ENCODE assay signal across 1 cellular context in genomic region chr16:74743668-74744299, GRCh38.
TF ChIP-seq lines count a peak whose summit lies in the region.

No MANE protein-coding gene starts in this region.

TF ChIP-seq in HEK293, 187 proteins besides CTCF, POLR2A, EP300 and RAD21 (continued from another document and continues in another):
- TF ChIP-seq ZNF704 (tag by site-specific recombination; IDR thresholded peaks at IDR 0.05) (no peak), ZNF571 (tag by site-specific recombination; IDR thresholded peaks at IDR 0.05) (no peak), ZNF777 (tag by site-specific recombination; IDR thresholded peaks at IDR 0.05; ENCODE audit: borderline replicate concordance) (no peak), TRIM28 (IDR thresholded peaks at IDR 0.05; ENCODE audit: borderline replicate concordance, low read length) (peak; percentile 39; the same call in 1 of the 2 replicates), GLI4 (tag by site-specific recombination; IDR thresholded peaks at IDR 0.05) (0 out of 2 replicates have a peak, but pooled peaks have one; percentile 46), MYNN (tag by site-specific recombination; IDR thresholded peaks at IDR 0.05; ENCODE audit: borderline replicate concordance) (no peak), ZNF223 (tag by site-specific recombination; IDR thresholded peaks at IDR 0.05) (no peak), SP7 (tag by site-specific recombination; IDR thresholded peaks at IDR 0.05) (peak; percentile 84), ZNF600 (tag by site-specific recombination; IDR thresholded peaks at IDR 0.05) (0 out of 2 replicates have a peak, but pooled peaks have one; percentile 35), HOXA7 (CRISPR knock-in tag; IDR thresholded peaks at IDR 0.05; ENCODE audit: borderline replicate concordance) (no peak), YY2 (tag by site-specific recombination; IDR thresholded peaks at IDR 0.05) (no peak; the same call in 1 of the 2 replicates), ZFP3 (tag by site-specific recombination; IDR thresholded peaks at IDR 0.05; ENCODE audit: low read depth) (no peak), INSM2 (tag by site-specific recombination; IDR thresholded peaks at IDR 0.05) (no peak), ZSCAN18 (tag by site-specific recombination; IDR thresholded peaks at IDR 0.05) (peak; percentile 86; the same call in 1 of the 2 replicates), PATZ1 (tag by site-specific recombination; IDR thresholded peaks at IDR 0.05) (no peak; the same call in none of the 2 replicates), ZNF350 (tag by site-specific recombination; IDR thresholded peaks at IDR 0.05) (no peak), ZNF302 (tag by site-specific recombination; IDR thresholded peaks at IDR 0.05; ENCODE audit: low read depth) (no peak), ZNF16 (tag by site-specific recombination; IDR thresholded peaks at IDR 0.05; ENCODE audit: low read depth) (no peak), PRDM2 (tag by site-specific recombination; IDR thresholded peaks at IDR 0.05; ENCODE audit: borderline replicate concordance) (no peak), ZNF394 (tag by site-specific recombination; IDR thresholded peaks at IDR 0.05; ENCODE audit: borderline replicate concordance) (peak; percentile 87), ZNF580 (tag by site-specific recombination; IDR thresholded peaks at IDR 0.05) (peak; percentile 84), KLF16 (tag by site-specific recombination; IDR thresholded peaks at IDR 0.05) (peak; percentile 97), ZNF324 (tag by site-specific recombination; IDR thresholded peaks at IDR 0.05) (peak; percentile 89; the same call in 1 of the 2 replicates), SCRT1 (tag by site-specific recombination; IDR thresholded peaks at IDR 0.05; ENCODE audit: borderline replicate concordance) (peak; percentile 31; the same call in 1 of the 2 replicates), PRDM1 (tag by site-specific recombination; IDR thresholded peaks at IDR 0.05) (peak; percentile 60; the same call in 1 of the 2 replicates), MZF1 (tag by site-specific recombination; IDR thresholded peaks at IDR 0.05; ENCODE audit: borderline replicate concordance) (peak; percentile 34; the same call in 1 of the 2 replicates), ZNF2 (tag by site-specific recombination; IDR thresholded peaks at IDR 0.05) (peak; percentile 95), KLF1 (tag by site-specific recombination; IDR thresholded peaks at IDR 0.05) (peak; percentile 93), RBAK (tag by site-specific recombination; IDR thresholded peaks at IDR 0.05) (no peak; the same call in 1 of the 2 replicates), KLF10 (tag by site-specific recombination; IDR thresholded peaks at IDR 0.05) (peak; percentile 99), ZNF133 (tag by site-specific recombination; IDR thresholded peaks at IDR 0.05) (no peak), KLF17 (tag by site-specific recombination; IDR thresholded peaks at IDR 0.05) (peak; percentile 84), ZFP41 (tag by site-specific recombination; IDR thresholded peaks at IDR 0.05; ENCODE audit: borderline replicate concordance) (no peak), BCL11A (tag by site-specific recombination; IDR thresholded peaks at IDR 0.05; ENCODE audit: low read depth) (no peak), ZNF513 (tag by site-specific recombination; IDR thresholded peaks at IDR 0.05) (0 out of 2 replicates have a peak, but pooled peaks have one; percentile 12), REST (tag by site-specific recombination; IDR thresholded peaks at IDR 0.05) (no peak), ZNF449 (tag by site-specific recombination; IDR thresholded peaks at IDR 0.05) (no peak), ZNF274 (IDR thresholded peaks at IDR 0.05; ENCODE audit: low read length) (no peak), ZNF274 (tag by site-specific recombination; IDR thresholded peaks at IDR 0.05; ENCODE audit: borderline replicate concordance) (no peak)
